In genomic region chr11:3939211-3939610, GRCh38 we compare ENCODE assay signal across 14 cellular contexts.
DNase-seq lines count a peak whose midpoint lies in the region; ATAC-seq and TF ChIP-seq lines count a peak whose summit lies in the region.
"Had no signal": no experiment of that assay in that cellular context is flagged by ENCODE, and none has a peak within 500 bp of the region (broad histone marks: within the 10 kb centered on the region; RNA-seq: fewer than 3 reads in every experiment).

No MANE protein-coding gene starts in this region.

- H3K4me3 ChIP-seq in ACC112 (ENCODE audit: low read depth, low read length) (no peak overlapping the region), left lung (no peak overlapping the region)

- H3K9me3 Mint-ChIP-seq in activated naive CD8-positive, alpha-beta T cell treated with anti-CD3 and anti-CD28 coated beads, Interleukin-2, amount 50 U/mL, for 24 hours: no peaks in the 10 kb centered on the region
- H3K9me3 Mint-ChIP-seq: H9, nephron progenitor cell had no signal

- no peak for TF ChIP-seq CTCF in left lung (IDR thresholded peaks at IDR 0.05)

- DNase-seq in activated naive CD8-positive, alpha-beta T cell treated with anti-CD3 and anti-CD28 coated beads, Interleukin-2, amount 50 U/mL, for 24 hours: no peak
- DNase-seq in left lung (no peak), NCI-H524 (lab: John Stamatoyannopoulos, UW) (no peak), NCI-H774 (lab: John Stamatoyannopoulos, UW) (no peak)
- no peak for DNase-seq in stimulated activated naive CD4-positive, alpha-beta T cell treated with Interleukin-2 at 50 U/mL for 16 hours (lab: John Stamatoyannopoulos, UW)
- DNase-seq: activated CD4-positive, alpha-beta T cell treated with anti-CD3 and anti-CD28 coated beads for 1 hour; H9; hippocampal formation; NCI-H1694 treated with DMSO at 0.1 percent for 48 hours; nephron progenitor cell had no signal

- H3K79me2 ChIP-seq in ACC112 (ENCODE audit: control insufficient read depth, insufficient read depth, low read length, unreplicated experiment): no peaks in the 10 kb centered on the region

- H3K27me3 Mint-ChIP-seq in activated naive CD8-positive, alpha-beta T cell treated with anti-CD3 and anti-CD28 coated beads, Interleukin-2, amount 50 U/mL, for 24 hours: no peaks in the 10 kb centered on the region

- no peaks in the 10 kb centered on the region for H3K27me3 ChIP-seq in ACC112 (ENCODE audit: insufficient read depth, low read length)
- H3K27me3 ChIP-seq in left lung: no peaks in the 10 kb centered on the region

- H3K27ac Mint-ChIP-seq in activated naive CD8-positive, alpha-beta T cell treated with anti-CD3 and anti-CD28 coated beads, Interleukin-2, amount 50 U/mL, for 24 hours: no peak overlapping the region
- H3K27ac Mint-ChIP-seq: H9, nephron progenitor cell had no signal

- H3K36me3 ChIP-seq in ACC112 (ENCODE audit: insufficient read depth, low read length): no peaks in the 10 kb centered on the region
- no peaks in the 10 kb centered on the region for H3K36me3 ChIP-seq in left lung

- peak overlapping the region; percentile 53 for H3K27ac ChIP-seq in ACC112 (ENCODE audit: low read depth, low read length)
- peak overlapping the region in 1 of 2 donors; percentile 39 for H3K27ac ChIP-seq in left lung
- H3K27ac ChIP-seq: C4-2B had no signal

- H3K4me1 ChIP-seq in ACC112 (ENCODE audit: control insufficient read depth, insufficient read depth, low read length, unreplicated experiment) (peaks cover 34% of the 10 kb centered on the region), left lung (peaks cover 16 to 38% of the 10 kb centered on the region in 2 donors)

- H3K36me3 Mint-ChIP-seq in activated naive CD8-positive, alpha-beta T cell treated with anti-CD3 and anti-CD28 coated beads, Interleukin-2, amount 50 U/mL, for 24 hours (ENCODE audit: low read depth): peaks cover 13% of the 10 kb centered on the region

- peaks cover 92% of the 10 kb centered on the region for H3K4me1 Mint-ChIP-seq in activated naive CD8-positive, alpha-beta T cell treated with anti-CD3 and anti-CD28 coated beads, Interleukin-2, amount 50 U/mL, for 24 hours
- H3K4me1 Mint-ChIP-seq: H9 had no signal

- H2AFZ ChIP-seq in ACC112 (ENCODE audit: low read length, unreplicated experiment): no peak overlapping the region

- no peak overlapping the region for H3K4me3 Mint-ChIP-seq in activated naive CD8-positive, alpha-beta T cell treated with anti-CD3 and anti-CD28 coated beads, Interleukin-2, amount 50 U/mL, for 24 hours
- H3K4me3 Mint-ChIP-seq: H9, nephron progenitor cell had no signal

- no peaks in the 10 kb centered on the region for H3K9me3 ChIP-seq in left lung

- peak; percentile 53 for ATAC-seq in GM19351 (IDR thresholded peaks at IDR 0.05; ENCODE audit: unreplicated experiment)
- ATAC-seq in activated naive CD8-positive, alpha-beta T cell treated with anti-CD3 and anti-CD28 coated beads, Interleukin-2, amount 50 U/mL, for 24 hours: peak; percentile 50
- peak; percentile 25 for ATAC-seq in left lung
- no peak for ATAC-seq in GM21515 (IDR thresholded peaks at IDR 0.05; ENCODE audit: unreplicated experiment)

- intact Hi-C loops in left lung (cut with DNase I): no loop called here
